ENCODE assay signal across 20 cellular contexts in the genomic region with DNA sequence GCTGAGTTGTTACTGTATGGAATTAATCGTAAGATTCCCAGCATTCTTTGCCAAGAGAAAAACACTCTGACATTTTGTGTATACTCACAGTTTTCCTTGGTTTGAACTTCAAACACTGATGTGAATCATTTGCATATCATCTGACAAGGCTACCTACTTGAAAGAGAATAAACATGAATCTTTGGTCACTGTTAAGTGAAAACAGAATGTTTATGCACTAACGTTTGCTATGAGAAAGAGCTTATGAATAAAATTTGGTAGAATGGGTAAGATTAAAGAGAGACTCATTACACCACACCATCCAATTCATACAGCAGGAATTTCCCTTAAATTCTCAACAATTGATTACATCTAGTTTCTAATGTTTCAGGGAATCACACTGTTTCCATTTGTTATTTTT. TPM values are rescaled to one million over a fixed set of nuclear protein-coding genes. Genes with fewer than 3 reads are reported as not detected.
"Had no signal": no experiment of that assay in that cellular context is flagged by ENCODE, and none has a peak within 500 bp of the region (broad histone marks: within the 10 kb centered on the region; RNA-seq: fewer than 3 reads in every experiment).

No MANE protein-coding gene starts in this region.

- DNase-seq: activated CD4-positive, alpha-beta T cell treated with anti-CD3 and anti-CD28 coated beads for 48 hours; activated CD8-positive, alpha-beta memory T cell treated with anti-CD3 and anti-CD28 coated beads, Interleukin-2, amount 50 U/mL, for 48 hours; activated CD8-positive, alpha-beta T cell treated with anti-CD3 and anti-CD28 coated beads, Interleukin-2, amount 10 ng/mL, durations not matched to agents 7 days and 5 days; activated gamma-delta T cell; activated T-cell treated with anti-CD3 and anti-CD28 coated beads, Interleukin-2, amount 50 U/mL, for 72 hours; dermis blood vessel endothelial cell; effector memory CD8-positive, alpha-beta T cell; hippocampal formation; kidney; left lung; mammary epithelial cell; naive B cell; retina; stimulated activated CD4-positive, alpha-beta T cell treated with anti-CD3 and anti-CD28 coated beads, Interleukin-2, amount 100 ng/mL, for 48 hours; thyroid gland; WERI-Rb-1 had no signal

- ATAC-seq: activated CD8-positive, alpha-beta T cell treated with anti-CD3 and anti-CD28 coated beads, Interleukin-2, amount 10 ng/mL, durations not matched to agents 7 days and 5 days; activated naive CD4-positive, alpha-beta T cell treated with anti-CD3 and anti-CD28 coated beads, Interleukin-2, amount 50 U/mL, for 72 hours; activated T-cell treated with anti-CD3 and anti-CD28 coated beads, Interleukin-2, amount 50 U/mL, for 72 hours; effector memory CD8-positive, alpha-beta T cell; left lung; stimulated activated memory B cell treated with anti-CD40 and anti-IgM and Interleukin-4, amounts not matched to agents 10 μg/mL and 1 μg/mL and 100 μg/mL, for 72 hours had no signal

RNA-seq across cellular contexts. Expression of gene MACC1, which starts 46.6 kb away (rescaled TPM):
- total RNA-seq: activated naive CD4-positive, alpha-beta T cell treated with anti-CD3 and anti-CD28 coated beads, Interleukin-2, amount 50 U/mL, for 72 hours; chondrocyte; glomerular endothelial cell had no signal
